In genomic region chr7:94823952-94824351, GRCh38 we compare ENCODE assay signal across 16 cellular contexts.
A peak's percentile ranks its signal among the peaks of the same experiment; 100 is the strongest.
DNase-seq lines count a peak whose midpoint lies in the region; ATAC-seq, FAIRE-seq and TF ChIP-seq lines count a peak whose summit lies in the region.
"Had no signal": no experiment of that assay in that cellular context is flagged by ENCODE, and none has a peak within 500 bp of the region (broad histone marks: within the 10 kb centered on the region; RNA-seq: fewer than 3 reads in every experiment).

No MANE protein-coding gene starts in this region.

- no peaks in the 10 kb centered on the region for H3K36me3 Mint-ChIP-seq in naive thymus-derived CD8-positive, alpha-beta T cell

- H3K27me3 ChIP-seq in HepG2 (ENCODE audit: control insufficient read depth in 1 of 2, insufficient read depth in 2 of 2, low read length in 2 of 2) = no peaks in the 10 kb centered on the region
- H3K27me3 ChIP-seq in right lobe of liver = no peaks in the 10 kb centered on the region
- H3K27me3 ChIP-seq in RWPE2 (ENCODE audit: insufficient read depth, poor library complexity, severe bottlenecking) = no peaks in the 10 kb centered on the region
- no peaks in the 10 kb centered on the region for H3K27me3 ChIP-seq in suprapubic skin
- H3K27me3 ChIP-seq: gastrocnemius medialis, stomach had no signal

- BruUV-seq in HepG2 (replicated peaks; lab: Mats Ljungman, UMichigan) = no TSS peak

- peaks cover 8% of the 10 kb centered on the region; the same call in 1 of the 2 replicates for H3K9me3 ChIP-seq in HepG2 (ENCODE audit: low read length)
- no peaks in the 10 kb centered on the region for H3K9me3 ChIP-seq in right lobe of liver
- no peaks in the 10 kb centered on the region for H3K9me3 ChIP-seq in RWPE2 (ENCODE audit: severe bottlenecking)
- H3K9me3 ChIP-seq in suprapubic skin = no peaks in the 10 kb centered on the region
- H3K9me3 ChIP-seq: gastrocnemius medialis had no signal

- TF ChIP-seq POLR2A in HepG2 (IDR thresholded peaks at IDR 0.05; ENCODE audit: insufficient read depth in 1 of 2, low read depth in 2 of 2, low read length in 2 of 2) (no peak), right lobe of liver (IDR thresholded peaks at IDR 0.05) (no peak), suprapubic skin (IDR thresholded peaks at IDR 0.05) (no peak)

- TF ChIP-seq EP300 in HepG2 (IDR thresholded peaks at IDR 0.05; ENCODE audit: low read depth in 2 of 2, low read length in 2 of 2) (no peak), HepG2 (CRISPR knock-in tag; IDR thresholded peaks at IDR 0.05; ENCODE audit: borderline replicate concordance) (no peak), suprapubic skin (IDR thresholded peaks at IDR 0.05) (no peak)

- peaks cover 2 to 35% (median 14%) of the 10 kb centered on the region in 9 donors for H3K9me3 Mint-ChIP-seq in naive thymus-derived CD8-positive, alpha-beta T cell

- POLR2A ChIA-PET in HepG2 (lab: Yijun Ruan, JAX) = no interaction called here
- POLR2A ChIA-PET in naive thymus-derived CD8-positive, alpha-beta T cell (lab: Charles Lee) = no interaction called here

- H3K4me1 Mint-ChIP-seq in naive thymus-derived CD8-positive, alpha-beta T cell = no peaks in the 10 kb centered on the region

- no peaks in the 10 kb centered on the region for H3K79me2 ChIP-seq in HepG2 (ENCODE audit: insufficient read depth, low read length)
- H3K79me2 ChIP-seq: parathyroid adenoma had no signal

- H3K27ac ChIP-seq in HepG2 (ENCODE audit: extremely low read length, insufficient read depth, low read length) (no peak overlapping the region), right lobe of liver (no peak overlapping the region), RWPE2 (ENCODE audit: poor library complexity, severe bottlenecking) (peak overlapping the region; percentile 18), suprapubic skin (no peak overlapping the region)
- H3K27ac ChIP-seq: gastrocnemius medialis, lower lobe of right lung, parathyroid adenoma, stomach had no signal

- TF ChIP-seq RAD21 in HepG2 (CRISPR knock-in tag; IDR thresholded peaks at IDR 0.05) = no peak

- no peak for FAIRE-seq in HepG2 (lab: Jason Lieb, UNC)

- H3K4me3 Mint-ChIP-seq in naive thymus-derived CD8-positive, alpha-beta T cell = no peak overlapping the region

- H3K27ac Mint-ChIP-seq in naive thymus-derived CD8-positive, alpha-beta T cell = no peak overlapping the region

- TF ChIP-seq CTCF in HepG2 (CRISPR knock-in tag; IDR thresholded peaks at IDR 0.05) (no peak), right lobe of liver (IDR thresholded peaks at IDR 0.05) (no peak), RWPE2 (IDR thresholded peaks at IDR 0.05; ENCODE audit: poor library complexity, severe bottlenecking) (no peak), fibroblast of pulmonary artery (IDR thresholded peaks at IDR 0.05; ENCODE audit: low read length, missing control alignments) (no peak), suprapubic skin (IDR thresholded peaks at IDR 0.05) (no peak)

- DNase-seq in HepG2 (ENCODE audit: low spot score) (peak; percentile 44), right lobe of liver (no peak), RWPE2 (ENCODE audit: low spot score) (no peak), fibroblast of pulmonary artery (ENCODE audit: low read depth) (peak; percentile 70), left ventricle myocardium superior (no peak), suprapubic skin (ENCODE audit: low spot score in 2 of 2) (no peak)
- DNase-seq in naive thymus-derived CD8-positive, alpha-beta T cell = no peak
- DNase-seq: activated CD4-positive, CD25-positive, alpha-beta regulatory T cell; DND-41; gastrocnemius medialis; lower lobe of right lung; NCI-H2081; Right ventricle myocardium superior; stomach had no signal

- H2AFZ ChIP-seq in HepG2 (ENCODE audit: low read length) = no peak overlapping the region
- H2AFZ ChIP-seq: parathyroid adenoma had no signal

- CTCF ChIA-PET in HepG2 (lab: Yijun Ruan, JAX; ENCODE audit: low intra/inter-chr PET ratio, low total read pairs) = no interaction called here

- ATAC-seq in HepG2 (no peak), right lobe of liver (no peak), RWPE2 (ENCODE audit: low read depth) (peak; percentile 91), left ventricle myocardium superior (no peak), GM19455 (IDR thresholded peaks at IDR 0.05; ENCODE audit: unreplicated experiment) (no peak)
- no peak for ATAC-seq in naive thymus-derived CD8-positive, alpha-beta T cell
- ATAC-seq: gastrocnemius medialis, lower lobe of right lung had no signal

- in situ Hi-C loops in HepG2 (cut with HindIII; ENCODE audit: extremely low pct_ligation_motif_present, low pct_unique_long_range_greater_than_20kb) = no loop called here

- no peak overlapping the region for H3K4me3 ChIP-seq in HepG2 (replicated peaks in 1 of 3; ENCODE audit: insufficient read depth in 1 of 3, low read depth in 2 of 3, low read length in 3 of 3)
- H3K4me3 ChIP-seq in right lobe of liver = no peak overlapping the region
- H3K4me3 ChIP-seq in RWPE2 (ENCODE audit: severe bottlenecking) = no peak overlapping the region
- no peak overlapping the region for H3K4me3 ChIP-seq in fibroblast of pulmonary artery (replicated peaks; ENCODE audit: low read depth, low read length)
- H3K4me3 ChIP-seq in suprapubic skin = no peak overlapping the region
- H3K4me3 ChIP-seq: gastrocnemius medialis, lower lobe of right lung, stomach had no signal

- H3K36me3 ChIP-seq in HepG2 (replicated peaks in 1 of 2; ENCODE audit: control insufficient read depth in 1 of 2, insufficient read depth in 2 of 2, low read length in 2 of 2) (no peaks in the 10 kb centered on the region), right lobe of liver (no peaks in the 10 kb centered on the region), RWPE2 (ENCODE audit: low read depth) (no peaks in the 10 kb centered on the region), suprapubic skin (no peaks in the 10 kb centered on the region)
- H3K36me3 ChIP-seq: gastrocnemius medialis, lower lobe of right lung, stomach had no signal

- H3K4me1 ChIP-seq in HepG2 (ENCODE audit: insufficient read depth, low read length) (0 out of 2 replicates have a peak, but pooled peaks cover 7% of the 10 kb centered on the region), right lobe of liver (no peaks in the 10 kb centered on the region), RWPE2 (ENCODE audit: insufficient read depth, poor library complexity, severe bottlenecking) (peaks cover 12% of the 10 kb centered on the region), suprapubic skin (no peaks in the 10 kb centered on the region)
- H3K4me1 ChIP-seq: gastrocnemius medialis, lower lobe of right lung, parathyroid adenoma, stomach had no signal

- H3K9ac ChIP-seq in HepG2 (ENCODE audit: insufficient read depth, low read depth, low read length) = no peak overlapping the region
- H3K9ac ChIP-seq: parathyroid adenoma had no signal

- peaks cover 0 to 8% (median 1%) of the 10 kb centered on the region in 5 donors for H3K27me3 Mint-ChIP-seq in naive thymus-derived CD8-positive, alpha-beta T cell

- no peak overlapping the region for H3K4me2 ChIP-seq in HepG2 (ENCODE audit: low read depth, low read length)

- intact Hi-C loops in HepG2 (cut with micrococcal nuclease; ENCODE audit: unreplicated experiment) (no loop called here), right lobe of liver (cut with DNase I) (no loop called here), left ventricle myocardium superior (cut with micrococcal nuclease) (no loop called here)

- H4K20me1 ChIP-seq in HepG2 (ENCODE audit: insufficient read depth, low read length) = no peaks in the 10 kb centered on the region

TF ChIP-seq in HepG2, 621 proteins besides CTCF, POLR2A, EP300 and RAD21 (continues in another document):
- TF ChIP-seq SALL1 (CRISPR knock-in tag; IDR thresholded peaks at IDR 0.05) (no peak), JUND (CRISPR knock-in tag; IDR thresholded peaks at IDR 0.05) (peak; percentile 69; the same call in 1 of the 2 replicates), FOSL2 (CRISPR knock-in tag; IDR thresholded peaks at IDR 0.05) (peak; percentile 96), SP2 (CRISPR knock-in tag; IDR thresholded peaks at IDR 0.05) (no peak), ZFX (CRISPR knock-in tag; IDR thresholded peaks at IDR 0.05; ENCODE audit: low read depth) (no peak), NFYB (CRISPR knock-in tag; IDR thresholded peaks at IDR 0.05) (no peak), SOX5 (CRISPR knock-in tag; IDR thresholded peaks at IDR 0.05; ENCODE audit: borderline replicate concordance) (peak; percentile 67; the same call in 1 of the 2 replicates), ZNF616 (CRISPR knock-in tag; IDR thresholded peaks at IDR 0.05; ENCODE audit: low read depth) (no peak), KDM3A (CRISPR knock-in tag; IDR thresholded peaks at IDR 0.05; ENCODE audit: low read depth) (no peak), ATF4 (CRISPR knock-in tag; IDR thresholded peaks at IDR 0.05) (peak in 1 of 2 experiments; percentile 89; a peak in 2 of 4 replicates), SRSF9 (IDR thresholded peaks at IDR 0.05; ENCODE audit: borderline replicate concordance, insufficient read depth, low read depth, low read length, poor library complexity, severe bottlenecking) (no peak), HOXA9 (CRISPR knock-in tag; IDR thresholded peaks at IDR 0.05; ENCODE audit: borderline replicate concordance) (no peak), ZNF180 (CRISPR knock-in tag; IDR thresholded peaks at IDR 0.05; ENCODE audit: borderline replicate concordance, low read depth) (no peak), SNAI1 (CRISPR knock-in tag; IDR thresholded peaks at IDR 0.05; ENCODE audit: borderline replicate concordance) (no peak), ZFP36L1 (CRISPR knock-in tag; IDR thresholded peaks at IDR 0.05) (no peak)

Comparison
In these comparisons a context has a peak if more than half of its experiments do, and no peak if none do; other contexts are left out.
1. DNase-seq: peak in HepG2 (single experiment) and fibroblast of pulmonary artery (single experiment); none in right lobe of liver (0 of 3), RWPE2 (single experiment), left ventricle myocardium superior (single experiment), naive thymus-derived CD8-positive, alpha-beta T cell (0 of 10) and suprapubic skin (0 of 2).